In the genomic region with DNA sequence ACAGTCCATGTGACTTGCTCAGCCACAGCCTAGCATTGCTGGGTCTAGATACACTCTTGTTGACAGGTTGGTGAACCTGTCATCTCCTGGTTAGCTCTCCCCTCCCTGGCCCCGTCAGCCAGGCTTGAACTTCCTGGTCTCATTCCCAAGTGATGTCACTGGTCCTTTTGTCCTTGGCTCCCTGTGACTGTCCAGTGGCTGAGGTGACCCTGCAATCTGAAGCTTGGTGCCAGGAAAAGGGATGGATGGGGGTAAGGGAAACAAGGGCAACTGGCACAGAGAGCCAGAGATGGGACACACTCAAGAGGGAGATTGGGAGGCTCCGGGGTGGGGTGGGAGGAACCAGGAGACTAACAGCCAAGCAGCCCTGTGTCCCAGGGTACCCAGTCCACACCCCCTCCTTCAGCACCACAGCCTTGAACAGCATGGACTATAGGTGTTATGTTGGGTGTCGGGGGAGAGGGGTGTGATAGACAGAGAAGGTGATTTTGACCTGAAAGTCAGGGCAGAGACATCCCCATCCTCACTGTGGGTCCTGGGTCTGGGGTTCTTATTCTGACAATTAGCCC, we compare ENCODE assay signal across 14 cellular contexts.
"Had no signal": no experiment of that assay in that cellular context is flagged by ENCODE, and none has a peak within 500 bp of the region (broad histone marks: within the 10 kb centered on the region; RNA-seq: fewer than 3 reads in every experiment).

No MANE protein-coding gene starts in this region.

- H3K9me3 ChIP-seq: esophagus muscularis mucosa, right atrium auricular region, SJSA1, upper lobe of left lung had no signal

- DNase-seq: activated CD4-positive, alpha-beta T cell treated with anti-CD3 and anti-CD28 coated beads, Interleukin-2, amount 50 U/mL, for 1 hour; activated naive CD4-positive, alpha-beta T cell; activated T-cell treated with anti-CD3 and anti-CD28 coated beads, Interleukin-2, amount 50 U/mL, for 72 hours; mesendoderm; small intestine; stimulated activated CD4-positive, alpha-beta T cell treated with anti-CD3 and anti-CD28 coated beads, Interleukin-4, amount 100 ng/mL, for 24 hours; stimulated activated naive CD4-positive, alpha-beta T cell treated with Interleukin-2 at 50 U/mL for 16 hours had no signal

- H3K4me1 ChIP-seq: SJSA1 had no signal

- H3K36me3 Mint-ChIP-seq: natural killer cell treated with Interleukin-12 subunit alpha and Interleukin-12 subunit beta and Interleukin-15 and Interleukin-18, amount 100 ng/mL, for 72 hours had no signal

- H3K27ac ChIP-seq: esophagus muscularis mucosa, hepatocyte, right atrium auricular region, SJSA1, upper lobe of left lung had no signal

- H3K4me3 Mint-ChIP-seq: activated T-cell treated with anti-CD3 and anti-CD28 coated beads, Interleukin-2, amount 50 U/mL, for 72 hours; natural killer cell treated with Interleukin-12 subunit alpha and Interleukin-12 subunit beta and Interleukin-15 and Interleukin-18, amount 100 ng/mL, for 72 hours had no signal

- H3K36me3 ChIP-seq: esophagus muscularis mucosa, right atrium auricular region, SJSA1, upper lobe of left lung had no signal

- H3K27me3 ChIP-seq: right atrium auricular region, SJSA1, upper lobe of left lung had no signal

- H3K9me3 Mint-ChIP-seq: activated T-cell treated with anti-CD3 and anti-CD28 coated beads, Interleukin-2, amount 50 U/mL, for 72 hours; natural killer cell treated with Interleukin-12 subunit alpha and Interleukin-12 subunit beta and Interleukin-15 and Interleukin-18, amount 100 ng/mL, for 72 hours had no signal

- H3K4me3 ChIP-seq: esophagus muscularis mucosa, hepatocyte, right atrium auricular region, SJSA1, upper lobe of left lung had no signal

- H3K27ac Mint-ChIP-seq: activated T-cell treated with anti-CD3 and anti-CD28 coated beads, Interleukin-2, amount 50 U/mL, for 72 hours; natural killer cell treated with Interleukin-12 subunit alpha and Interleukin-12 subunit beta and Interleukin-15 and Interleukin-18, amount 100 ng/mL, for 72 hours; progenitor cell of endocrine pancreas had no signal

- ATAC-seq: activated T-cell treated with anti-CD3 and anti-CD28 coated beads, Interleukin-2, amount 50 U/mL, for 72 hours; natural killer cell treated with Interleukin-12 subunit alpha and Interleukin-12 subunit beta and Interleukin-15 and Interleukin-18, amount 100 ng/mL, for 72 hours had no signal
